In the genomic region with DNA sequence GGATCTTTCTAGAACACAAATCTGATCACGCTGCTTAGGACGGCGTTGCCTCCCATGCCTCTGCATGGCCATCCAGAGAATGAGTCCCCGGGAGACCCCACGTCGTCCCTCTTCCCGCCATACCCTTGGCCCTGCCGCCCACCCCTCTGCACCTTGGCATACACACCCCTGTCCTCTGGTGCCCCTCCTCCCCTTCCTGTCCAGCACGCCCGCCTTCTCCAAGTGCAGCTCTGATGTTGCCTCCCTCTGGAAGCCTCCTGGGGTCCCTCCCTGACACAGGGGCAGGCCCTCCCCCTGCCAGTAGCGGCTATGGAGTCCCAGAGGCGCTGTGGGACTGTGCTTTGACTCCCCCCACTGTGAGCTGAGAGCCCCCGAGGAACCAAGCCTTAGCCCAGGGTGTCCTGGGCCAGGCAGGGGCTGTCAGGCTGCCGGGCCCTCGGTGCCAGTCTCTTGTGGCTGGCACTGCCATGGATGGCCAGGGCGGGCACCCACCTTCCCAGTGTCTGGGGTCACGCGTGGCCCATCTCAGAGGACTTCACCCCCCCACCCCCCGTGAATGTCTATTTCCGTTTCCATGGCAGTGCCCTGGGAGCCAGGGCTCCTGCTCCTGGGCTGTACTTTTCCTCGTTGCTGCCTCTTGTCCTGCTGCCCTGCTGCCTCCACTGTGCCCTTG, we compare ENCODE assay signal across 2 cellular contexts.
TF ChIP-seq lines count a peak whose summit lies in the region.

No MANE protein-coding gene starts in this region.

TF ChIP-seq in HepG2, 621 proteins besides CTCF, POLR2A, EP300 and RAD21 (continued from another document):
- TF ChIP-seq NFYC (CRISPR knock-in tag; IDR thresholded peaks at IDR 0.05): no peak
- no peak for TF ChIP-seq SMAD3 (CRISPR knock-in tag; IDR thresholded peaks at IDR 0.05)
TF ChIP-seq in HepG2: peak in this region for 1.

TF ChIP-seq in SK-N-SH, 30 proteins besides CTCF, POLR2A, EP300 and RAD21:
- TF ChIP-seq, protein P1, sequence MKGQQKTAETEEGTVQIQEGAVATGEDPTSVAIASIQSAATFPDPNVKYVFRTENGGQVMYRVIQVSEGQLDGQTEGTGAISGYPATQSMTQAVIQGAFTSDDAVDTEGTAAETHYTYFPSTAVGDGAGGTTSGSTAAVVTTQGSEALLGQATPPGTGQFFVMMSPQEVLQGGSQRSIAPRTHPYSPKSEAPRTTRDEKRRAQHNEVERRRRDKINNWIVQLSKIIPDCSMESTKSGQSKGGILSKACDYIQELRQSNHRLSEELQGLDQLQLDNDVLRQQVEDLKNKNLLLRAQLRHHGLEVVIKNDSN (IDR thresholded peaks at IDR 0.05; ENCODE audit: borderline replicate concordance, low read depth): no peak
- no peak for TF ChIP-seq TCF12 (IDR thresholded peaks at IDR 0.05)
- TF ChIP-seq, protein P2, sequence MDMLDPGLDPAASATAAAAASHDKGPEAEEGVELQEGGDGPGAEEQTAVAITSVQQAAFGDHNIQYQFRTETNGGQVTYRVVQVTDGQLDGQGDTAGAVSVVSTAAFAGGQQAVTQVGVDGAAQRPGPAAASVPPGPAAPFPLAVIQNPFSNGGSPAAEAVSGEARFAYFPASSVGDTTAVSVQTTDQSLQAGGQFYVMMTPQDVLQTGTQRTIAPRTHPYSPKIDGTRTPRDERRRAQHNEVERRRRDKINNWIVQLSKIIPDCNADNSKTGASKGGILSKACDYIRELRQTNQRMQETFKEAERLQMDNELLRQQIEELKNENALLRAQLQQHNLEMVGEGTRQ (IDR thresholded peaks at IDR 0.05; ENCODE audit: borderline replicate concordance, low read depth, low read length): no peak
- TF ChIP-seq, protein P3, sequence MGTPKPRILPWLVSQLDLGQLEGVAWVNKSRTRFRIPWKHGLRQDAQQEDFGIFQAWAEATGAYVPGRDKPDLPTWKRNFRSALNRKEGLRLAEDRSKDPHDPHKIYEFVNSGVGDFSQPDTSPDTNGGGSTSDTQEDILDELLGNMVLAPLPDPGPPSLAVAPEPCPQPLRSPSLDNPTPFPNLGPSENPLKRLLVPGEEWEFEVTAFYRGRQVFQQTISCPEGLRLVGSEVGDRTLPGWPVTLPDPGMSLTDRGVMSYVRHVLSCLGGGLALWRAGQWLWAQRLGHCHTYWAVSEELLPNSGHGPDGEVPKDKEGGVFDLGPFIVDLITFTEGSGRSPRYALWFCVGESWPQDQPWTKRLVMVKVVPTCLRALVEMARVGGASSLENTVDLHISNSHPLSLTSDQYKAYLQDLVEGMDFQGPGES (IDR thresholded peaks at IDR 0.05; ENCODE audit: low read depth, low read length): no peak
- no peak for TF ChIP-seq NFIC (IDR thresholded peaks at IDR 0.05; ENCODE audit: borderline replicate concordance)
- no peak for TF ChIP-seq MXI1 (IDR thresholded peaks at IDR 0.05; ENCODE audit: low read depth, low read length)
- TF ChIP-seq, protein P4, sequence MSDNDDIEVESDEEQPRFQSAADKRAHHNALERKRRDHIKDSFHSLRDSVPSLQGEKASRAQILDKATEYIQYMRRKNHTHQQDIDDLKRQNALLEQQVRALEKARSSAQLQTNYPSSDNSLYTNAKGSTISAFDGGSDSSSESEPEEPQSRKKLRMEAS (IDR thresholded peaks at IDR 0.05; ENCODE audit: low read depth): no peak
- no peak for TF ChIP-seq POLR2AphosphoS5 (IDR thresholded peaks at IDR 0.05; ENCODE audit: low read depth, low read length)
- TF ChIP-seq JUND (IDR thresholded peaks at IDR 0.05): no peak
- TF ChIP-seq, protein P5, sequence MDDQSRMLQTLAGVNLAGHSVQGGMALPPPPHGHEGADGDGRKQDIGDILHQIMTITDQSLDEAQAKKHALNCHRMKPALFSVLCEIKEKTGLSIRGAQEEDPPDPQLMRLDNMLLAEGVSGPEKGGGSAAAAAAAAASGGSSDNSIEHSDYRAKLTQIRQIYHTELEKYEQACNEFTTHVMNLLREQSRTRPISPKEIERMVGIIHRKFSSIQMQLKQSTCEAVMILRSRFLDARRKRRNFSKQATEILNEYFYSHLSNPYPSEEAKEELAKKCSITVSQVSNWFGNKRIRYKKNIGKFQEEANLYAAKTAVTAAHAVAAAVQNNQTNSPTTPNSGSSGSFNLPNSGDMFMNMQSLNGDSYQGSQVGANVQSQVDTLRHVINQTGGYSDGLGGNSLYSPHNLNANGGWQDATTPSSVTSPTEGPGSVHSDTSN (IDR thresholded peaks at IDR 0.05): no peak
- TF ChIP-seq ELF1 (IDR thresholded peaks at IDR 0.05): no peak
- no peak for TF ChIP-seq EZH2phosphoT487 (IDR thresholded peaks at IDR 0.05; ENCODE audit: borderline replicate concordance, low read depth)
- no peak for TF ChIP-seq MEF2A (IDR thresholded peaks at IDR 0.05; ENCODE audit: borderline replicate concordance, low read depth)
- TF ChIP-seq SMC3 (IDR thresholded peaks at IDR 0.05; ENCODE audit: low read depth, low read length): no peak
- TF ChIP-seq CHD2 (IDR thresholded peaks at IDR 0.05; ENCODE audit: low read length, partially characterized antibody): no peak
